Comparison of ENCODE assay signal across 1 cellular context in genomic region chr6:7628479-7628878, GRCh38.
TF ChIP-seq lines count a peak whose summit lies in the region.

No MANE protein-coding gene starts in this region.

TF ChIP-seq in K562, 482 proteins besides CTCF, POLR2A, EP300 and RAD21:
- TF ChIP-seq BACH1 (tag; IDR thresholded peaks at IDR 0.05) = no peak
- TF ChIP-seq EGR1 (conservative IDR thresholded peaks at IDR 0.05) = peak; percentile 32; the same call in 1 of the 2 replicates
- TF ChIP-seq ZC3H8 (IDR thresholded peaks at IDR 0.05) = no peak
- TF ChIP-seq SFPQ (IDR thresholded peaks at IDR 0.05; ENCODE audit: low read depth, low read length) = no peak
- no peak for TF ChIP-seq ZBED1 (IDR thresholded peaks at IDR 0.05)
